ENCODE assay signal across 33 cellular contexts in the genomic region with DNA sequence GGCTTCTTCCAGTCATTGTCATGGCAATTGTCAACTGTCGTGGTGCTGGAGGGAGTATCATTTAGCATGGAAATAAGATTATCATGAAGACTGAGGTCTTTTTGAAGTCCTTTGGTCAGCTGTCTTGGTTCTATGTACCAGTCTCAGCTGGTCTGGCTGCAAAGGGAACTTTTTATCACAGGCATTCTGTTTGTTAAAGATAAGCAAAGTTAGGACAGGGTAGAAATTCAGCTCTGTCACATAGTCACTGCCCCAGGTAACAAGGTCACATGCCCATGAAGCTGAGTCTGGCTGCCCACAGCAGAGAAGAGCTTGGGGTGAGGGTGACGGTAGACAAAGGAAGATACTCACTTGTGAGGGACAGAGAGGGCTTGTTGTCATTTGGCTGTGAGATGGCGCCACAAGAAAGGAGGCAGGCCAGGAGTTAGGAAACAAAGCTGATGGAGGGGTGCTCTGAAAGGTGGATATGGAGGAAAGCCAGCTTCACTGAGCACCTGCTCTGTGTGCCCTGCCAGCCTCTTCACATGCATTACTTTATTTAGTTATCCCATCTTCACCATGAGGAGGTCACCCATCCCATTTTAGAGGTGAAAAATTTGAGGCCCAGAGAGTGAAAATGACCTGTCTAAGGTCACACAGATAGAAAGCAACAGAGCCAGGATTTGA.
"Had no signal": no experiment of that assay in that cellular context is flagged by ENCODE, and none has a peak within 500 bp of the region (broad histone marks: within the 10 kb centered on the region; RNA-seq: fewer than 3 reads in every experiment).

No MANE protein-coding gene starts in this region.

- H3K9me3 ChIP-seq: ascending aorta had no signal

- H3K4me1 Mint-ChIP-seq: activated B cell treated with CpG ODN at 0.5 μM for 24 hours; activated CD8-positive, alpha-beta memory T cell treated with anti-CD3 and anti-CD28 coated beads, Interleukin-2, amount 10 ng/mL, durations not matched to agents 7 days and 5 days; activated naive CD8-positive, alpha-beta T cell treated with anti-CD3 and anti-CD28 coated beads, Interleukin-2, amount 10 ng/mL, durations not matched to agents 7 days and 5 days; T-helper 17 cell had no signal

- H3K27ac Mint-ChIP-seq: activated B cell treated with CpG ODN at 0.5 μM for 24 hours; activated CD8-positive, alpha-beta memory T cell treated with anti-CD3 and anti-CD28 coated beads, Interleukin-2, amount 10 ng/mL, durations not matched to agents 7 days and 5 days; activated CD8-positive, alpha-beta T cell treated with anti-CD3 and anti-CD28 coated beads for 36 hours; activated naive CD4-positive, alpha-beta T cell treated with anti-CD3 and anti-CD28 coated beads for 36 hours; activated naive CD4-positive, alpha-beta T cell treated with anti-CD3 and anti-CD28 coated beads, Interleukin-2, amount 50 U/mL, for 72 hours; activated naive CD8-positive, alpha-beta T cell treated with anti-CD3 and anti-CD28 coated beads, Interleukin-2, amount 10 ng/mL, durations not matched to agents 7 days and 5 days; activated T-helper 1 cell treated with anti-CD3 and anti-CD28 coated beads, Interleukin-12 subunit alpha, Interleukin-12 subunit beta, Interleukin-2, Interleukin-4 antibody, amounts not matched to agents 30 ng/mL and 10 ng/mL and 1 ng/mL, durations not matched to agents 14 hours and 24 hours and 36 hours; activated T-helper 2 cell treated with anti-CD3 and anti-CD28 coated beads, Interferon-gamma antibody, Interleukin-2, Interleukin-4, amounts not matched to agents 10 μg/mL and 5 μg/mL and 100 μg/mL, durations not matched to agents 14 hours and 24 hours and 36 hours; dendritic cell treated with granulocyte-macrophage colony-stimulating factor and Interleukin-4, amounts not matched to agents 40 ng/mL and 50 ng/mL, for 4 days; endodermal cell; T-helper 17 cell; T-helper 2 cell treated with Interferon-gamma antibody and Interleukin-4, amounts not matched to agents 5 μg/mL and 100 μg/mL, for 36 hours had no signal

- H3K27me3 Mint-ChIP-seq: activated B cell treated with CpG ODN at 0.5 μM for 24 hours; activated CD8-positive, alpha-beta memory T cell treated with anti-CD3 and anti-CD28 coated beads, Interleukin-2, amount 10 ng/mL, durations not matched to agents 7 days and 5 days; activated CD8-positive, alpha-beta T cell treated with anti-CD3 and anti-CD28 coated beads for 36 hours; central memory CD8-positive, alpha-beta T cell; dendritic cell treated with granulocyte-macrophage colony-stimulating factor and Interleukin-4, amounts not matched to agents 40 ng/mL and 50 ng/mL, for 4 days had no signal

- H3K27me3 ChIP-seq: ascending aorta, brain microvascular endothelial cell, dorsolateral prefrontal cortex had no signal

- ATAC-seq: activated CD4-positive, CD25-positive, alpha-beta regulatory T cell treated with anti-CD3 and anti-CD28 coated beads, Interleukin-2, amount 50 U/mL, for 24 hours; activated CD8-positive, alpha-beta memory T cell treated with anti-CD3 and anti-CD28 coated beads, Interleukin-2, amount 10 ng/mL, durations not matched to agents 7 days and 5 days; activated CD8-positive, alpha-beta T cell treated with anti-CD3 and anti-CD28 coated beads for 36 hours; activated naive CD4-positive, alpha-beta T cell treated with anti-CD3 and anti-CD28 coated beads, Interleukin-2, amount 50 U/mL, for 72 hours; esophagus mucosa; T-helper 17 cell had no signal

- H3K9me3 Mint-ChIP-seq: activated B cell treated with CpG ODN at 0.5 μM for 24 hours; activated CD8-positive, alpha-beta T cell treated with anti-CD3 and anti-CD28 coated beads for 36 hours; activated naive CD4-positive, alpha-beta T cell treated with anti-CD3 and anti-CD28 coated beads for 36 hours; activated naive CD4-positive, alpha-beta T cell treated with anti-CD3 and anti-CD28 coated beads, Interleukin-2, amount 50 U/mL, for 72 hours; activated naive CD8-positive, alpha-beta T cell treated with anti-CD3 and anti-CD28 coated beads, Interleukin-2, amount 10 ng/mL, durations not matched to agents 7 days and 5 days; activated T-helper 1 cell treated with anti-CD3 and anti-CD28 coated beads, Interleukin-12 subunit alpha, Interleukin-12 subunit beta, Interleukin-2, Interleukin-4 antibody, amounts not matched to agents 30 ng/mL and 10 ng/mL and 1 ng/mL, durations not matched to agents 14 hours and 24 hours and 36 hours; activated T-helper 2 cell treated with anti-CD3 and anti-CD28 coated beads, Interferon-gamma antibody, Interleukin-2, Interleukin-4, amounts not matched to agents 10 μg/mL and 5 μg/mL and 100 μg/mL, durations not matched to agents 14 hours and 24 hours and 36 hours; central memory CD8-positive, alpha-beta T cell; dendritic cell treated with granulocyte-macrophage colony-stimulating factor and Interleukin-4, amounts not matched to agents 40 ng/mL and 50 ng/mL, for 4 days; endodermal cell; T-helper 2 cell treated with Interferon-gamma antibody and Interleukin-4, amounts not matched to agents 5 μg/mL and 100 μg/mL, for 36 hours had no signal

- H3K4me3 Mint-ChIP-seq: activated B cell treated with CpG ODN at 0.5 μM for 24 hours; activated CD8-positive, alpha-beta memory T cell treated with anti-CD3 and anti-CD28 coated beads, Interleukin-2, amount 10 ng/mL, durations not matched to agents 7 days and 5 days; activated CD8-positive, alpha-beta T cell treated with anti-CD3 and anti-CD28 coated beads for 36 hours; activated naive CD4-positive, alpha-beta T cell treated with anti-CD3 and anti-CD28 coated beads for 36 hours; activated naive CD8-positive, alpha-beta T cell treated with anti-CD3 and anti-CD28 coated beads, Interleukin-2, amount 10 ng/mL, durations not matched to agents 7 days and 5 days; activated T-helper 1 cell treated with anti-CD3 and anti-CD28 coated beads, Interleukin-12 subunit alpha, Interleukin-12 subunit beta, Interleukin-2, Interleukin-4 antibody, amounts not matched to agents 30 ng/mL and 10 ng/mL and 1 ng/mL, durations not matched to agents 14 hours and 24 hours and 36 hours; central memory CD8-positive, alpha-beta T cell; dendritic cell treated with granulocyte-macrophage colony-stimulating factor and Interleukin-4, amounts not matched to agents 40 ng/mL and 50 ng/mL, for 4 days; endodermal cell; T-helper 17 cell; T-helper 2 cell treated with Interferon-gamma antibody and Interleukin-4, amounts not matched to agents 5 μg/mL and 100 μg/mL, for 36 hours had no signal

- H3K36me3 Mint-ChIP-seq: activated CD8-positive, alpha-beta memory T cell treated with anti-CD3 and anti-CD28 coated beads, Interleukin-2, amount 10 ng/mL, durations not matched to agents 7 days and 5 days; activated naive CD4-positive, alpha-beta T cell treated with anti-CD3 and anti-CD28 coated beads, Interleukin-2, amount 50 U/mL, for 72 hours; activated naive CD8-positive, alpha-beta T cell treated with anti-CD3 and anti-CD28 coated beads, Interleukin-2, amount 10 ng/mL, durations not matched to agents 7 days and 5 days had no signal

- H3K4me1 ChIP-seq: ascending aorta had no signal

- DNase-seq: activated B cell treated with CpG ODN at 0.5 μM for 24 hours; activated CD4-positive, alpha-beta T cell treated with anti-CD3 and anti-CD28 coated beads for 48 hours; activated CD4-positive, alpha-beta T cell treated with anti-CD3 and anti-CD28 coated beads, Interleukin-2, amount 50 U/mL, for 1 hour; activated CD4-positive, alpha-beta T cell treated with anti-CD3 and anti-CD28 coated beads, Interleukin-2, amount 50 U/mL, for 48 hours; activated CD8-positive, alpha-beta memory T cell treated with anti-CD3 and anti-CD28 coated beads, Interleukin-2, amount 10 ng/mL, durations not matched to agents 7 days and 5 days; activated CD8-positive, alpha-beta memory T cell treated with anti-CD3 and anti-CD28 coated beads, Interleukin-2, amount 50 U/mL, for 4 hours; activated CD8-positive, alpha-beta T cell treated with anti-CD3 and anti-CD28 coated beads for 36 hours; activated effector memory CD4-positive, alpha-beta T cell treated with anti-CD3 and anti-CD28 coated beads, Interleukin-2, amount 50 U/mL, for 16 hours; activated naive CD4-positive, alpha-beta T cell treated with anti-CD3 and anti-CD28 coated beads for 36 hours; activated naive CD8-positive, alpha-beta T cell treated with anti-CD3 and anti-CD28 coated beads, Interleukin-2, amount 10 ng/mL, durations not matched to agents 7 days and 5 days; activated T-cell treated with anti-CD3 and anti-CD28 coated beads, Interleukin-2, amount 50 U/mL, for 1 hour; activated T-cell treated with anti-CD3 and anti-CD28 coated beads, Interleukin-2, amount 50 U/mL, for 48 hours; brain microvascular endothelial cell; dorsolateral prefrontal cortex; effector memory CD4-positive, alpha-beta T cell; endodermal cell; foreskin fibroblast; head of caudate nucleus; T-helper 1 cell; T-helper 17 cell; T1000; WERI-Rb-1 had no signal

- H3K4me3 ChIP-seq: ascending aorta, coronary artery, dorsolateral prefrontal cortex had no signal

- H3K36me3 ChIP-seq: ascending aorta, brain microvascular endothelial cell, WERI-Rb-1 had no signal

- FAIRE-seq: frontal cortex had no signal

- H3K27ac ChIP-seq: ascending aorta, brain microvascular endothelial cell, coronary artery, dorsolateral prefrontal cortex, WERI-Rb-1 had no signal
